8 cellular contexts compared by ENCODE assay signal in genomic region chr17:63841350-63842172, GRCh38. TPM values are rescaled to one million over a fixed set of nuclear protein-coding genes. Genes with fewer than 3 reads are reported as not detected.
DNase-seq lines count a peak whose midpoint lies in the region; ATAC-seq and TF ChIP-seq lines count a peak whose summit lies in the region.

No MANE protein-coding gene starts in this region.

- peak overlapping the region; percentile 97 for H3K4me3 Mint-ChIP-seq in activated T-cell treated with anti-CD3 and anti-CD28 coated beads, Interleukin-2, amount 50 U/mL, for 24 hours
- H3K4me3 Mint-ChIP-seq in stimulated activated naive CD8-positive, alpha-beta T cell treated with anti-CD3 and anti-CD28 coated beads, Interleukin-15, amount 100 ng/mL, for 72 hours: peak overlapping the region; percentile 96 to 99

- peaks cover 31% of the 10 kb centered on the region for H3K36me3 Mint-ChIP-seq in activated T-cell treated with anti-CD3 and anti-CD28 coated beads, Interleukin-2, amount 50 U/mL, for 24 hours (ENCODE audit: low read depth)

- no peak for TF ChIP-seq CTCF in Peyer's patch (IDR thresholded peaks at IDR 0.05)
- TF ChIP-seq CTCF in left lung (IDR thresholded peaks at IDR 0.05): no peak

- H3K4me3 ChIP-seq in Peyer's patch: peak overlapping the region; percentile 85 to 94 (median 88)
- H3K4me3 ChIP-seq in left lung: peak overlapping the region; percentile 87 to 90

- H3K4me1 Mint-ChIP-seq in activated T-cell treated with anti-CD3 and anti-CD28 coated beads, Interleukin-2, amount 50 U/mL, for 24 hours (ENCODE audit: low read depth): peaks cover 43% of the 10 kb centered on the region
- peaks cover 57% of the 10 kb centered on the region for H3K4me1 Mint-ChIP-seq in stimulated activated naive CD8-positive, alpha-beta T cell treated with anti-CD3 and anti-CD28 coated beads, Interleukin-15, amount 100 ng/mL, for 72 hours

- intact Hi-C loops in left lung (cut with DNase I): no loop called here

- H3K27me3 ChIP-seq in Peyer's patch (no peaks in the 10 kb centered on the region), left lung (no peaks in the 10 kb centered on the region)

- no peak for DNase-seq in activated T-cell treated with anti-CD3 and anti-CD28 coated beads, Interleukin-2, amount 50 U/mL, for 24 hours
- DNase-seq in activated T-cell treated with anti-CD3 and anti-CD28 coated beads for 4 hours: no peak
- DNase-seq in Peyer's patch: peak; percentile 31 to 82 (median 81)
- DNase-seq in left lung: peak; percentile 59 to 88
- peak; percentile 19 to 41 for DNase-seq in stimulated activated naive CD8-positive, alpha-beta T cell treated with anti-CD3 and anti-CD28 coated beads, Interleukin-15, amount 100 ng/mL, for 72 hours
- DNase-seq in DMS153 treated with DMSO at 0.1 percent for 48 hours (lab: John Stamatoyannopoulos, UW; ENCODE audit: unreplicated experiment): no peak

- no peaks in the 10 kb centered on the region for H3K9me3 ChIP-seq in Peyer's patch
- no peaks in the 10 kb centered on the region for H3K9me3 ChIP-seq in left lung

- H3K27me3 Mint-ChIP-seq in activated T-cell treated with anti-CD3 and anti-CD28 coated beads, Interleukin-2, amount 50 U/mL, for 24 hours: no peaks in the 10 kb centered on the region
- H3K27me3 Mint-ChIP-seq in stimulated activated naive CD8-positive, alpha-beta T cell treated with anti-CD3 and anti-CD28 coated beads, Interleukin-15, amount 100 ng/mL, for 72 hours: no peaks in the 10 kb centered on the region

- peak overlapping the region; percentile 95 for H3K27ac Mint-ChIP-seq in activated T-cell treated with anti-CD3 and anti-CD28 coated beads, Interleukin-2, amount 50 U/mL, for 24 hours
- H3K27ac Mint-ChIP-seq in stimulated activated naive CD8-positive, alpha-beta T cell treated with anti-CD3 and anti-CD28 coated beads, Interleukin-15, amount 100 ng/mL, for 72 hours: peak overlapping the region; percentile 97

- H3K9me3 Mint-ChIP-seq in activated T-cell treated with anti-CD3 and anti-CD28 coated beads, Interleukin-2, amount 50 U/mL, for 24 hours: no peaks in the 10 kb centered on the region
- H3K9me3 Mint-ChIP-seq in stimulated activated naive CD8-positive, alpha-beta T cell treated with anti-CD3 and anti-CD28 coated beads, Interleukin-15, amount 100 ng/mL, for 72 hours: no peaks in the 10 kb centered on the region

- ATAC-seq in left lung (peak; percentile 1), GM18502 (IDR thresholded peaks at IDR 0.05; ENCODE audit: poor library complexity, unreplicated experiment) (no peak)
- no peak for ATAC-seq in stimulated activated naive CD8-positive, alpha-beta T cell treated with anti-CD3 and anti-CD28 coated beads, Interleukin-15, amount 100 ng/mL, for 72 hours

- TF ChIP-seq POLR2A in Peyer's patch (IDR thresholded peaks at IDR 0.05): peak in 1 of 2 donors; percentile 28

- H3K36me3 ChIP-seq in Peyer's patch (peaks cover 0 to 12% (median 0%) of the 10 kb centered on the region in 3 donors), left lung (peaks cover 0 to 10% of the 10 kb centered on the region in 2 donors)

- H3K4me1 ChIP-seq in Peyer's patch: peaks cover 0 to 45% (median 28%) of the 10 kb centered on the region in 4 donors
- H3K4me1 ChIP-seq in left lung: peaks cover 28 to 55% of the 10 kb centered on the region in 2 donors

- H3K27ac ChIP-seq in Peyer's patch (peak overlapping the region; percentile 92 to 97 (median 92)), cingulate gyrus (ENCODE audit: low read depth, low read length) (peak overlapping the region; percentile 82), left lung (peak overlapping the region; percentile 93)

RNA-seq across cellular contexts. Expression of gene SMARCD2, which starts 0.9 kb away (rescaled TPM):
- total RNA-seq in Peyer's patch (100 to 1,000 TPM; 124 to 193 (median 151) TPM), left lung (10 to 100 TPM; 59.2 to 82.5 TPM)

RNA-seq across cellular contexts. Expression of gene FTSJ3, which starts 14.1 kb away (rescaled TPM):
- total RNA-seq in Peyer's patch (100 to 1,000 TPM in 1 of 4 donors, 10 to 100 TPM in 3; 19.6 to 133 (median 51.6) TPM), left lung (10 to 100 TPM; 32.1 to 47.4 TPM)

RNA-seq across cellular contexts. Expression of gene PSMC5, which starts 14.3 kb away (rescaled TPM):
- total RNA-seq in Peyer's patch (100 to 1,000 TPM in 1 of 4 donors, 10 to 100 TPM in 3; 61.1 to 126 (median 67.3) TPM), left lung (100 to 1,000 TPM in 1 of 2 donors, 10 to 100 TPM in 1; 89.8 to 141 TPM)

RNA-seq across cellular contexts. Expression of gene CSH2, which starts 31.9 kb away (rescaled TPM):
- total RNA-seq in Peyer's patch (not detected), left lung (not detected)

RNA-seq across cellular contexts. Expression of gene GH2, which starts 40.2 kb away (rescaled TPM):
- total RNA-seq in Peyer's patch (not detected), left lung (not detected)

Comparison
In these comparisons a context has a peak if more than half of its experiments do, and no peak if none do; other contexts are left out.
1. DNase-seq: peak in Peyer's patch (3 of 3), left lung (2 of 2) and stimulated activated naive CD8-positive, alpha-beta T cell treated with anti-CD3 and anti-CD28 coated beads, Interleukin-15, amount 100 ng/mL, for 72 hours (2 of 2); none in activated T-cell treated with anti-CD3 and anti-CD28 coated beads, Interleukin-2, amount 50 U/mL, for 24 hours (single experiment), activated T-cell treated with anti-CD3 and anti-CD28 coated beads for 4 hours (single experiment) and DMS153 treated with DMSO at 0.1 percent for 48 hours (single experiment).
2. Peak in every context shown above with its lines, with median percentiles within 50 percentile points of each other: H3K27ac ChIP-seq.